14 cellular contexts compared by ENCODE assay signal in genomic region chr7:51009716-51010496, GRCh38.
A peak's percentile ranks its signal among the peaks of the same experiment; 100 is the strongest.
DNase-seq lines count a peak whose midpoint lies in the region; ATAC-seq and TF ChIP-seq lines count a peak whose summit lies in the region.
"Had no signal": no experiment of that assay in that cellular context is flagged by ENCODE, and none has a peak within 500 bp of the region (broad histone marks: within the 10 kb centered on the region; RNA-seq: fewer than 3 reads in every experiment).

No MANE protein-coding gene starts in this region.

- intact Hi-C loops in upper lobe of right lung (cut with DNase I) = no loop called here

- H3K27ac Mint-ChIP-seq in T-helper 17 cell = no peak overlapping the region

- DNase-seq in NCI-H2196 (lab: John Stamatoyannopoulos, UW; ENCODE audit: unreplicated experiment) = peak; percentile 28
- no peak for DNase-seq in NCI-H2196 treated with DMSO at 0.1 percent for 48 hours (lab: John Stamatoyannopoulos, UW; ENCODE audit: unreplicated experiment)
- peak; percentile 56 for DNase-seq in astrocyte of the hippocampus (ENCODE audit: low read depth, low spot score)
- peak; percentile 53 for DNase-seq in right atrium auricular region (ENCODE audit: low spot score)
- DNase-seq in upper lobe of right lung = peak; percentile 65
- DNase-seq in COLO668 (lab: John Stamatoyannopoulos, UW; ENCODE audit: unreplicated experiment) = no peak
- DNase-seq in T-helper 17 cell = no peak
- DNase-seq: 8988T; activated T-cell treated with anti-CD3 and anti-CD28 coated beads for 4 hours; caudate nucleus; NCI-H146; OCI-M1; stimulated activated naive CD4-positive, alpha-beta T cell had no signal

- H3K27me3 Mint-ChIP-seq in T-helper 17 cell = peaks cover 13% of the 10 kb centered on the region

- H3K4me3 ChIP-seq in right atrium auricular region (no peak overlapping the region), upper lobe of right lung (no peak overlapping the region)

- H3K4me1 Mint-ChIP-seq in T-helper 17 cell = peaks cover 2% of the 10 kb centered on the region

- H3K36me3 ChIP-seq in right atrium auricular region (no peaks in the 10 kb centered on the region), upper lobe of right lung (no peaks in the 10 kb centered on the region)

- H3K27me3 ChIP-seq in right atrium auricular region (no peaks in the 10 kb centered on the region), upper lobe of right lung (no peaks in the 10 kb centered on the region)

- no peak for ATAC-seq in upper lobe of right lung
- no peak for ATAC-seq in GM18868 (IDR thresholded peaks at IDR 0.05; ENCODE audit: unreplicated experiment)
- no peak for ATAC-seq in T-helper 17 cell

- H3K4me3 Mint-ChIP-seq in T-helper 17 cell = no peak overlapping the region

- H3K27ac ChIP-seq in right atrium auricular region (no peak overlapping the region), upper lobe of right lung (no peak overlapping the region)

- TF ChIP-seq CTCF in right atrium auricular region (IDR thresholded peaks at IDR 0.05) = no peak
- TF ChIP-seq CTCF in upper lobe of right lung (IDR thresholded peaks at IDR 0.05) = no peak

- H3K9me3 ChIP-seq in right atrium auricular region (no peaks in the 10 kb centered on the region), upper lobe of right lung (no peaks in the 10 kb centered on the region), T-helper 17 cell (ENCODE audit: control insufficient read depth, low read length, poor library complexity, severe bottlenecking) (no peaks in the 10 kb centered on the region)

- H3K4me1 ChIP-seq in right atrium auricular region = peaks cover 0 to 17% of the 10 kb centered on the region in 2 donors
- no peaks in the 10 kb centered on the region for H3K4me1 ChIP-seq in upper lobe of right lung

- H3K36me3 Mint-ChIP-seq in T-helper 17 cell (ENCODE audit: low read depth) = no peaks in the 10 kb centered on the region

Comparison
In these comparisons a context has a peak if more than half of its experiments do, and no peak if none do; other contexts are left out.
1. DNase-seq: peak in NCI-H2196 (single experiment), astrocyte of the hippocampus (single experiment), right atrium auricular region (single experiment) and upper lobe of right lung (single experiment); none in NCI-H2196 treated with DMSO at 0.1 percent for 48 hours (single experiment), COLO668 (single experiment) and T-helper 17 cell (0 of 3).